8 cellular contexts compared by ENCODE assay signal in genomic region chr12:75489613-75490210, GRCh38. TPM values are rescaled to one million over a fixed set of nuclear protein-coding genes. Genes with fewer than 3 reads are reported as not detected.
DNase-seq lines count a peak whose midpoint lies in the region; ATAC-seq and TF ChIP-seq lines count a peak whose summit lies in the region.

No MANE protein-coding gene starts in this region.

- intact Hi-C loops in body of pancreas (cut with DNase I) = no loop called here

- no peaks in the 10 kb centered on the region for H3K9me3 ChIP-seq in MG63
- no peaks in the 10 kb centered on the region for H3K9me3 ChIP-seq in body of pancreas

- ATAC-seq in GM19455 (IDR thresholded peaks at IDR 0.05; ENCODE audit: unreplicated experiment) (peak; percentile 41), body of pancreas (no peak), HG02970 (IDR thresholded peaks at IDR 0.05; ENCODE audit: low FRiP score, unreplicated experiment) (no peak)

- H3K27ac ChIP-seq in body of pancreas = no peak overlapping the region

- TF ChIP-seq POLR2A in body of pancreas (IDR thresholded peaks at IDR 0.05) = no peak

- 64 to 66% methylated on average over 7 of the region's 7 CpGs for WGBS in body of pancreas, 2 donors

- H3K36me3 ChIP-seq in MG63 (peaks cover 82% of the 10 kb centered on the region), body of pancreas (replicated peaks in 1 of 2; ENCODE audit: insufficient read depth in 1 of 2, low read depth in 2 of 2) (peaks cover 0 to 2% of the 10 kb centered on the region in 2 donors)

- H3K27me3 ChIP-seq in MG63 (no peaks in the 10 kb centered on the region), body of pancreas (no peaks in the 10 kb centered on the region)

- H3K4me3 ChIP-seq in MG63 (no peak overlapping the region), cardiac fibroblast (replicated peaks in 1 of 2; ENCODE audit: low read depth in 2 of 2, low read length in 2 of 2) (no peak overlapping the region), body of pancreas (no peak overlapping the region)

- TF ChIP-seq CTCF in cardiac fibroblast (IDR thresholded peaks at IDR 0.05; ENCODE audit: low read depth, low read length) (no peak), body of pancreas (IDR thresholded peaks at IDR 0.05) (no peak)

- peak; percentile 14 for DNase-seq in 8988T
- DNase-seq in MG63 = peak; percentile 80
- DNase-seq in cardiac fibroblast (ENCODE audit: low read depth in 2 of 2) = peak; percentile 43 to 73
- no peak for DNase-seq in COLO829 (ENCODE audit: low spot score)
- DNase-seq in NCI-H2107 (lab: John Stamatoyannopoulos, UW) = no peak
- no peak for DNase-seq in body of pancreas

- H3K4me1 ChIP-seq in body of pancreas = no peaks in the 10 kb centered on the region

RNA-seq across cellular contexts. Expression of gene GLIPR1, which starts 9.2 kb away (rescaled TPM):
- total RNA-seq in MG63 (2014; rRNA removed; shearing (Covaris generic); ENCODE audit: low replicate concordance) = 99.6 and 103 TPM in 2 replicates
- 1 to 10 TPM; 5.4 to 6.3 TPM for total RNA-seq in body of pancreas

RNA-seq across cellular contexts. Expression of gene KRR1, which starts 21.7 kb away (rescaled TPM):
- 30.3 and 40.2 TPM in 2 replicates for total RNA-seq in MG63 (2014; rRNA removed; shearing (Covaris generic); ENCODE audit: low replicate concordance)
- total RNA-seq in body of pancreas = 10 to 100 TPM in 1 of 2 donors, 1 to 10 TPM in 1; 9.3 to 33.9 TPM

Comparison
In these comparisons a context has a peak if more than half of its experiments do, and no peak if none do; other contexts are left out.
1. DNase-seq: peak in 8988T (single experiment), MG63 (single experiment) and cardiac fibroblast (2 of 2); none in COLO829 (single experiment), NCI-H2107 (single experiment) and body of pancreas (0 of 4).
2. RNA of gene GLIPR1, which starts 9.2 kb away (total RNA-seq): 99.6 to 103 TPM in MG63; 5.4 to 6.3 TPM in body of pancreas; every median in the first group is over 10 times any median in the second.